ENCODE assay signal across 1 cellular context in the genomic region with DNA sequence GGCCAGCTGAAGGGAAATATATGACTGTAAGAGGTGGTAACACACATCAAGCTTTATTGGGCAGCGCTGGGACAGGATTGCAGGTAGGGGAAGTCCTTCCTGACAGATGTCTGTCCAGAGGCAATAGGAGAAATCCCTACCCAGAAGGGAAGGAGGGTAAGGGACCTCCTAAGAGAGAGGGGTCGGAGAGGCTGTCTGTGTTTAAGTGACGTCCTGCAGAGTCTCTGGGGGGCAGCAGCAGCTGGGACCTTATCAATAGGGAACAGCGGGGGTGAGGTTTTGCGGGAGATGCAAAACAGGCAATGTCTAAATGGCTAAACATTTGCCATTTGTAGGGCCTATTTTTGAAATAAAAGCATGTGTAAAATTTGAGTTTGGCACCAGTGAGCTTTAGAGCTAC.
TF ChIP-seq lines count a peak whose summit lies in the region.

No MANE protein-coding gene starts in this region.

TF ChIP-seq in WTC11, 78 proteins besides CTCF, POLR2A, EP300 and RAD21 (continued from another document):
- TF ChIP-seq ZNF396 (CRISPR knock-in tag; IDR thresholded peaks at IDR 0.05; ENCODE audit: borderline replicate concordance) (no peak), NFATC4 (CRISPR knock-in tag; IDR thresholded peaks at IDR 0.05) (no peak), ZNF423 (CRISPR knock-in tag; IDR thresholded peaks at IDR 0.05) (no peak)
TF ChIP-seq in WTC11: peak in this region for 0.
